In genomic region chr19:56769650-56770049, GRCh38 we compare ENCODE assay signal across 8 cellular contexts.
"Had no signal": no experiment of that assay in that cellular context is flagged by ENCODE, and none has a peak within 500 bp of the region (broad histone marks: within the 10 kb centered on the region; RNA-seq: fewer than 3 reads in every experiment).

No MANE protein-coding gene starts in this region.

- DNase-seq: GM23248, GOT3, H7, H9, HCEC 1CT, HFFc6 had no signal

- H3K4me3 Mint-ChIP-seq: GM23338, H9, HFFc6 had no signal

- ATAC-seq: GM23338, HCT116 had no signal

- H3K27ac Mint-ChIP-seq: GM23338, H9, HFFc6 had no signal

- H3K4me1 Mint-ChIP-seq: GM23338, H9 had no signal

- H3K27ac ChIP-seq: GM23248 had no signal
